ENCODE assay signal across 1 cellular context in genomic region chr17:63621684-63622570, GRCh38.
A peak's percentile ranks its signal among the peaks of the same experiment; 100 is the strongest.
TF ChIP-seq lines count a peak whose summit lies in the region.

MAP3K3 (plus strand) TSS chr17:63622417; CDS start chr17:63622760, 343 bp downstream.

TF ChIP-seq in H1, 55 proteins besides CTCF, POLR2A, EP300 and RAD21 (continued from another document):
- TF ChIP-seq NRF1 (IDR thresholded peaks at IDR 0.05; ENCODE audit: low read depth, low read length) (peak; percentile 27; the same call in 1 of the 2 replicates), RBBP5 (IDR thresholded peaks at IDR 0.05; ENCODE audit: borderline replicate concordance, low read depth, low read length) (no peak; the same call in none of the 2 replicates), ZNF274 (IDR thresholded peaks at IDR 0.05; ENCODE audit: borderline replicate concordance, extremely low read depth, low read length) (no peak), CEBPB (IDR thresholded peaks at IDR 0.05; ENCODE audit: low read depth, low read length) (0 out of 2 replicates have a peak, but pooled peaks have one; percentile 9), SIRT6 (IDR thresholded peaks at IDR 0.05; ENCODE audit: low read length) (no peak), ASH2L (IDR thresholded peaks at IDR 0.05; ENCODE audit: low read length) (peak; percentile 92), SP4 (IDR thresholded peaks at IDR 0.05; ENCODE audit: low read length) (peak; percentile 67), SIN3A (conservative IDR thresholded peaks at IDR 0.05 in 1 of 2, IDR thresholded peaks at IDR 0.05 in 1 of 2; ENCODE audit: low read depth in 1 of 2, low read length in 2 of 2) (peak; percentile 7 to 65; a peak in 3 of 4 replicates), TEAD4 (IDR thresholded peaks at IDR 0.05; ENCODE audit: low read depth, low read length) (peak; percentile 26; the same call in 1 of the 2 replicates), E2F6 (IDR thresholded peaks at IDR 0.05) (no peak; the same call in 1 of the 2 replicates), RFX5 (IDR thresholded peaks at IDR 0.05; ENCODE audit: borderline replicate concordance, low read depth, low read length) (no peak), CREB1 (IDR thresholded peaks at IDR 0.05) (peak; percentile 52), TAF1 (IDR thresholded peaks at IDR 0.05; ENCODE audit: low read depth, low read length) (peak; percentile 91), POU5F1 (IDR thresholded peaks at IDR 0.05; ENCODE audit: low read depth, low read length) (no peak), KDM4A (IDR thresholded peaks at IDR 0.05; ENCODE audit: low read depth, low read length, severe bottlenecking) (peak; percentile 65), SAP30 (IDR thresholded peaks at IDR 0.05; ENCODE audit: insufficient read depth, insufficient replicate concordance, low read length) (no peak), GTF2F1 (IDR thresholded peaks at IDR 0.05; ENCODE audit: borderline replicate concordance, low read depth, low read length) (0 out of 2 replicates have a peak, but pooled peaks have one; percentile 46), CHD2 (IDR thresholded peaks at IDR 0.05; ENCODE audit: low read length) (peak; percentile 74), TAF7 (optimal IDR thresholded peaks at IDR 0.05; ENCODE audit: borderline replicate concordance, low read depth, low read length) (peak; percentile 84), SP1 (IDR thresholded peaks at IDR 0.05; ENCODE audit: low read depth, low read length) (peak; percentile 78; the same call in 1 of the 2 replicates), SIX5 (IDR thresholded peaks at IDR 0.05; ENCODE audit: low read depth, low read length) (no peak), TBP (IDR thresholded peaks at IDR 0.05; ENCODE audit: low read depth, low read length) (peak; percentile 89), MAX (IDR thresholded peaks at IDR 0.05) (0 out of 2 replicates have a peak, but pooled peaks have one; percentile 31), FOSL1 (IDR thresholded peaks at IDR 0.05; ENCODE audit: insufficient read depth, low read depth, low read length) (0 out of 2 replicates have a peak, but pooled peaks have one; percentile 22), POLR2AphosphoS5 (IDR thresholded peaks at IDR 0.05; ENCODE audit: low read depth, low read length) (peak; percentile 48), KDM5A (IDR thresholded peaks at IDR 0.05; ENCODE audit: low read length) (no peak), PHF8 (conservative IDR thresholded peaks at IDR 0.05; ENCODE audit: low read depth, low read length) (peak; percentile 98), SUZ12 (IDR thresholded peaks at IDR 0.05; ENCODE audit: low read length) (no peak), SP2 (IDR thresholded peaks at IDR 0.05; ENCODE audit: low read length) (peak; percentile 64), YY1 (IDR thresholded peaks at IDR 0.05; ENCODE audit: low read depth, low read length) (peak; percentile 36; the same call in 1 of the 2 replicates)
